In genomic region chr5:164345173-164345572, GRCh38 we compare ENCODE assay signal across 13 cellular contexts.
DNase-seq lines count a peak whose midpoint lies in the region; ATAC-seq and TF ChIP-seq lines count a peak whose summit lies in the region.
"Had no signal": no experiment of that assay in that cellular context is flagged by ENCODE, and none has a peak within 500 bp of the region (broad histone marks: within the 10 kb centered on the region; RNA-seq: fewer than 3 reads in every experiment).

No MANE protein-coding gene starts in this region.

- H3K36me3 ChIP-seq in ACC112 (ENCODE audit: insufficient read depth, low read length): no peaks in the 10 kb centered on the region; the same call in 1 of the 2 replicates
- H3K36me3 ChIP-seq in heart left ventricle: no peaks in the 10 kb centered on the region
- H3K36me3 ChIP-seq: thoracic aorta had no signal

- H3K27ac Mint-ChIP-seq in effector memory CD8-positive, alpha-beta T cell: no peak overlapping the region

- WGBS in heart left ventricle, 4 donors: 18 to 31% (median 23%) methylated on average over 2 of the region's 2 CpGs

- H2AFZ ChIP-seq in ACC112 (ENCODE audit: low read length, unreplicated experiment): peak overlapping the region; percentile 58

- no peak overlapping the region for H3K4me3 ChIP-seq in ACC112 (ENCODE audit: low read depth, low read length)
- no peak overlapping the region for H3K4me3 ChIP-seq in astrocyte of the cerebellum (ENCODE audit: low read depth, low read length)
- no peak overlapping the region for H3K4me3 ChIP-seq in heart left ventricle
- H3K4me3 ChIP-seq: thoracic aorta had no signal

- H3K4me1 ChIP-seq in ACC112 (ENCODE audit: control insufficient read depth, insufficient read depth, low read length, unreplicated experiment): peaks cover 29% of the 10 kb centered on the region
- peaks cover 0 to 4% (median 0%) of the 10 kb centered on the region in 12 donors for H3K4me1 ChIP-seq in heart left ventricle

- peak; percentile 74 to 94 (median 82) for ATAC-seq in heart left ventricle
- ATAC-seq in HG03175 (IDR thresholded peaks at IDR 0.05; ENCODE audit: unreplicated experiment): no peak
- ATAC-seq in effector memory CD8-positive, alpha-beta T cell (replicated peaks): no peak
- ATAC-seq in HG03280 (IDR thresholded peaks at IDR 0.05; ENCODE audit: unreplicated experiment): no peak
- ATAC-seq: left lobe of liver had no signal

- H3K79me2 ChIP-seq in ACC112 (ENCODE audit: control insufficient read depth, insufficient read depth, low read length, unreplicated experiment): no peaks in the 10 kb centered on the region

- H3K9me3 ChIP-seq in heart left ventricle: no peaks in the 10 kb centered on the region
- H3K9me3 ChIP-seq: thoracic aorta had no signal

- no peak overlapping the region for H3K27ac ChIP-seq in ACC112 (ENCODE audit: low read depth, low read length)
- no peak overlapping the region for H3K27ac ChIP-seq in heart left ventricle
- H3K27ac ChIP-seq: thoracic aorta had no signal

- H3K9me3 Mint-ChIP-seq in effector memory CD8-positive, alpha-beta T cell: peaks cover 0 to 6% of the 10 kb centered on the region in 2 donors

- in situ Hi-C loops in astrocyte of the cerebellum (cut with HindIII; ENCODE audit: low sequenced_read_pairs): no loop called here

- intact Hi-C loops in heart left ventricle (cut with DNase I): no loop called here

- H3K4me1 Mint-ChIP-seq in effector memory CD8-positive, alpha-beta T cell (ENCODE audit: low read depth in 2 of 2): no peaks in the 10 kb centered on the region

- TF ChIP-seq POLR2A in heart left ventricle (IDR thresholded peaks at IDR 0.05): no peak

- H3K27me3 ChIP-seq in ACC112 (ENCODE audit: insufficient read depth, low read length) (no peaks in the 10 kb centered on the region), heart left ventricle (no peaks in the 10 kb centered on the region)

- H3K36me3 Mint-ChIP-seq in effector memory CD8-positive, alpha-beta T cell (ENCODE audit: insufficient read depth): peaks cover 3% of the 10 kb centered on the region

- H3K4me3 Mint-ChIP-seq in effector memory CD8-positive, alpha-beta T cell: no peak overlapping the region

- TF ChIP-seq CTCF in astrocyte of the cerebellum (IDR thresholded peaks at IDR 0.05; ENCODE audit: low read depth, low read length, missing control alignments): no peak
- no peak for TF ChIP-seq CTCF in heart left ventricle (IDR thresholded peaks at IDR 0.05)

- peak; percentile 53 for DNase-seq in NCI-H1436 treated with DMSO at 0.1 percent for 48 hours (lab: John Stamatoyannopoulos, UW)
- DNase-seq in astrocyte of the cerebellum (ENCODE audit: low read depth): peak; percentile 79
- peak; percentile 43 to 74 (median 66) for DNase-seq in heart left ventricle
- no peak for DNase-seq in effector memory CD8-positive, alpha-beta T cell
- no peak for DNase-seq in stimulated activated CD4-positive, alpha-beta T cell treated with anti-CD3 and anti-CD28 coated beads, Interleukin-15, amount 100 ng/mL, for 24 hours
- DNase-seq: activated T-cell treated with anti-CD3 and anti-CD28 coated beads, Interleukin-2, amount 50 U/mL, for 48 hours; cerebellar nuclear complex; NCI-H2171 treated with DMSO at 0.1 percent for 48 hours had no signal

- no peaks in the 10 kb centered on the region for H3K27me3 Mint-ChIP-seq in effector memory CD8-positive, alpha-beta T cell

Comparison
In these comparisons a context has a peak if more than half of its experiments do, and no peak if none do; other contexts are left out.
1. DNase-seq: peak in NCI-H1436 treated with DMSO at 0.1 percent for 48 hours (single experiment), astrocyte of the cerebellum (single experiment) and heart left ventricle (5 of 5); none in effector memory CD8-positive, alpha-beta T cell (0 of 3) and stimulated activated CD4-positive, alpha-beta T cell treated with anti-CD3 and anti-CD28 coated beads, Interleukin-15, amount 100 ng/mL, for 24 hours (single experiment).
2. ATAC-seq: peak in heart left ventricle (4 of 4); none in HG03175 (single experiment), effector memory CD8-positive, alpha-beta T cell (single experiment) and HG03280 (single experiment).